6 cellular contexts compared by ENCODE assay signal in the genomic region with DNA sequence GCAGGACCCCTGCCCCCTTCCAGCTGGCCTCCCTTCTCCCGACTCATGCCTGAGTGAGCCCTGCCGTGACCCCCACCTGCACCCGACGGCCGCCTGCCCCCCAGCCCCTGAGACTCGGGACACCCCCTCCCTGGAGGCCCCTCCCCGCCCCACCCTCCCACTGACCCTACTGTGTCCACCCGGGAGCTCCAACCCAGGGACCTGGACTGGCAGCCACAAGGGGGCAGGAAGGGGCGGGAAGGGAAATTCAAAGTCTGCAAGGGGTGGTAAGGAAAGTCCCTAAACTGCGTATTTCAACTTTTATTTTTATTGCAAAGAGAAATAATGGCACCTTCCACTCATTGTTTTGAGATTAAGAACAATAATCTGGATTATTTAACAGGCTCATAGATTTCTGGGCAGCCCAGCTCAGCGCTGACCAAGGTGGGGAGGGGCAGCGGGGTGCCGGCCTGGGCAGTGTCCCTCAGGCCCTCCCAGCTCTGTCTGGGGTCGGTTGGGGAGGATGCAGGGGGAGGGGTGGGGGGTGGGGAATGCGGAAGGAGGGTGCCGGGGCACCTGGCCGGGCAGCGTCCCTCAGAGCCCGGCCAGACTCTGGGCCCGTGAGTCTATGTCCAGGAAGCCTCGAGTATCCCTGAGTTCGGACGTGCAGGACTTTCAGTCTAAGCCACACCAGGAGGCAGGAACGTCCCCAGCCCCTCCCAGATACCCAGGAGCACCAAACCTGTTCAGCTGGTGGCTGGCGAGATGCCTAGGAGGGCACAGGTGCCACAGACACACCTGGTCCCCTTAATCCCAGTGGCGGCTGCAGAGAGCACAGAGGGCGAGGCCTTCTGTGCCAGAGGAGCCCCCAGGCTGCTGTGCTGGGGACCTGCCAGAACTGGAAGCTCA.
A peak's percentile ranks its signal among the peaks of the same experiment; 100 is the strongest.
DNase-seq lines count a peak whose midpoint lies in the region; ATAC-seq lines count a peak whose summit lies in the region.

No MANE protein-coding gene starts in this region.

- H3K27ac Mint-ChIP-seq in effector memory CD8-positive, alpha-beta T cell: peak overlapping the region; percentile 79 to 82
- H3K27ac Mint-ChIP-seq in stimulated activated effector memory CD8-positive, alpha-beta T cell treated with anti-CD3 and anti-CD28 coated beads, Interleukin-12 subunit alpha, Interleukin-12 subunit beta, amount 100 ng/mL, for 72 hours: peak overlapping the region; percentile 84

- peak overlapping the region; percentile 69 to 75 for H3K4me3 Mint-ChIP-seq in effector memory CD8-positive, alpha-beta T cell
- H3K4me3 Mint-ChIP-seq in stimulated activated effector memory CD8-positive, alpha-beta T cell treated with anti-CD3 and anti-CD28 coated beads, Interleukin-12 subunit alpha, Interleukin-12 subunit beta, amount 100 ng/mL, for 72 hours: peak overlapping the region; percentile 72

- H3K9me3 Mint-ChIP-seq in effector memory CD8-positive, alpha-beta T cell: no peaks in the 10 kb centered on the region
- no peaks in the 10 kb centered on the region for H3K9me3 Mint-ChIP-seq in stimulated activated effector memory CD8-positive, alpha-beta T cell treated with anti-CD3 and anti-CD28 coated beads, Interleukin-12 subunit alpha, Interleukin-12 subunit beta, amount 100 ng/mL, for 72 hours

- DNase-seq in DMS53 (lab: John Stamatoyannopoulos, UW) (peak; percentile 89), NCI-H2196 (lab: John Stamatoyannopoulos, UW; ENCODE audit: unreplicated experiment) (peak; percentile 85), NCI-H1930 (lab: John Stamatoyannopoulos, UW) (no peak)
- DNase-seq in effector memory CD8-positive, alpha-beta T cell: peak; percentile 39 to 45 (median 42)
- no peak for DNase-seq in stimulated activated effector memory CD8-positive, alpha-beta T cell treated with anti-CD3 and anti-CD28 coated beads, Interleukin-12 subunit alpha, Interleukin-12 subunit beta, amount 100 ng/mL, for 72 hours (ENCODE audit: low spot score in 2 of 2)

- ATAC-seq in effector memory CD8-positive, alpha-beta T cell (replicated peaks): peak; percentile 20
- ATAC-seq in stimulated activated effector memory CD8-positive, alpha-beta T cell treated with anti-CD3 and anti-CD28 coated beads, Interleukin-12 subunit alpha, Interleukin-12 subunit beta, amount 100 ng/mL, for 72 hours: no peak
- ATAC-seq in HG02763 (IDR thresholded peaks at IDR 0.05; ENCODE audit: unreplicated experiment): no peak

- no peaks in the 10 kb centered on the region for H3K36me3 Mint-ChIP-seq in effector memory CD8-positive, alpha-beta T cell (ENCODE audit: insufficient read depth)
- H3K36me3 Mint-ChIP-seq in stimulated activated effector memory CD8-positive, alpha-beta T cell treated with anti-CD3 and anti-CD28 coated beads, Interleukin-12 subunit alpha, Interleukin-12 subunit beta, amount 100 ng/mL, for 72 hours: peaks cover 10% of the 10 kb centered on the region

- H3K27me3 Mint-ChIP-seq in effector memory CD8-positive, alpha-beta T cell: no peaks in the 10 kb centered on the region

- H3K4me1 Mint-ChIP-seq in effector memory CD8-positive, alpha-beta T cell (ENCODE audit: low read depth in 2 of 2): peaks cover 13 to 15% of the 10 kb centered on the region in 2 donors
- H3K4me1 Mint-ChIP-seq in stimulated activated effector memory CD8-positive, alpha-beta T cell treated with anti-CD3 and anti-CD28 coated beads, Interleukin-12 subunit alpha, Interleukin-12 subunit beta, amount 100 ng/mL, for 72 hours: peaks cover 19% of the 10 kb centered on the region

Comparison
In these comparisons a context has a peak if more than half of its experiments do, and no peak if none do; other contexts are left out.
1. DNase-seq: peak in DMS53 (single experiment), NCI-H2196 (single experiment) and effector memory CD8-positive, alpha-beta T cell (3 of 3); none in stimulated activated effector memory CD8-positive, alpha-beta T cell treated with anti-CD3 and anti-CD28 coated beads, Interleukin-12 subunit alpha, Interleukin-12 subunit beta, amount 100 ng/mL, for 72 hours (0 of 2) and NCI-H1930 (0 of 2).